ENCODE assay signal across 1 cellular context in genomic region chr5:9222054-9222738, GRCh38.
A peak's percentile ranks its signal among the peaks of the same experiment; 100 is the strongest.
TF ChIP-seq lines count a peak whose summit lies in the region.

No MANE protein-coding gene starts in this region.

TF ChIP-seq in WTC11, 78 proteins besides CTCF, POLR2A, EP300 and RAD21 (continued from another document):
- peak; percentile 63; the same call in 1 of the 2 replicates for TF ChIP-seq ZNF281 (CRISPR knock-in tag; IDR thresholded peaks at IDR 0.05)
- TF ChIP-seq HMGA2 (CRISPR knock-in tag; IDR thresholded peaks at IDR 0.05), result no peak
TF ChIP-seq in WTC11: peak in this region for 2.
